2 cellular contexts compared by ENCODE assay signal in genomic region chr22:44003776-44004460, GRCh38.
TF ChIP-seq lines count a peak whose summit lies in the region.

No MANE protein-coding gene starts in this region.

TF ChIP-seq in HCT116, 20 proteins besides CTCF, POLR2A, EP300 and RAD21:
- TF ChIP-seq ZBTB33 (IDR thresholded peaks at IDR 0.05; ENCODE audit: extremely low read depth, insufficient replicate concordance, low read length) (no peak), CEBPB (IDR thresholded peaks at IDR 0.05; ENCODE audit: low read depth) (no peak), JUND (IDR thresholded peaks at IDR 0.05) (no peak), ZNF274 (IDR thresholded peaks at IDR 0.05; ENCODE audit: low read depth, low read length) (no peak), EZH2phosphoT487 (IDR thresholded peaks at IDR 0.05; ENCODE audit: borderline replicate concordance) (no peak), ATF3 (IDR thresholded peaks at IDR 0.05) (no peak)

TF ChIP-seq in H1, 55 proteins besides CTCF, POLR2A, EP300 and RAD21:
- TF ChIP-seq GABPA (IDR thresholded peaks at IDR 0.05; ENCODE audit: borderline replicate concordance, insufficient read depth, low read length) (0 out of 2 replicates have a peak, but pooled peaks have one; percentile 29), JUND (IDR thresholded peaks at IDR 0.05; ENCODE audit: low read length) (no peak), CBX8 (IDR thresholded peaks at IDR 0.05; ENCODE audit: borderline replicate concordance, low read depth, low read length) (no peak), JUN (IDR thresholded peaks at IDR 0.05; ENCODE audit: low read depth, low read length) (no peak), SP1 (IDR thresholded peaks at IDR 0.05; ENCODE audit: low read depth, low read length) (no peak), RBBP5 (IDR thresholded peaks at IDR 0.05; ENCODE audit: borderline replicate concordance, low read depth, low read length) (no peak), KDM1A (IDR thresholded peaks at IDR 0.05; ENCODE audit: borderline replicate concordance, low read length) (no peak), CHD2 (IDR thresholded peaks at IDR 0.05; ENCODE audit: low read length) (no peak), CTBP2 (IDR thresholded peaks at IDR 0.05; ENCODE audit: borderline replicate concordance, insufficient read depth, insufficient read length, low read length) (no peak)
